ENCODE assay signal across 8 cellular contexts in the genomic region with DNA sequence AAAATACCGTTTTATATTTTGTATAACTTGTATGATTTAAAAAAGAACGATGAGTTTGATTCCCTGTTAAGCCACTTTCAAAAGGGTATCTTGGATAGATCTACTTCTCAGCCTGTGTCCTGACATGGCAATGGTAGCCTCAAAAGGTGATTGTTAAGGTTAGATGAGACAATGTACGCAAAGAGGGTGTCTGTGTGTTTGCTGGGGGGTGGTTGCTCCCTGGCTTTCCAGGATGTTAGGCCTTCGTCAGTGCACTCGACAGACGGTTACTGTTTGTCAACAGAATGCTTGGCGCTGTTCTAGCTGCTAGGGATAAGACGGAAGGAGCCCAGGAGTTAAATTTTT.
A peak's percentile ranks its signal among the peaks of the same experiment; 100 is the strongest.
DNase-seq lines count a peak whose midpoint lies in the region; ATAC-seq, FAIRE-seq and TF ChIP-seq lines count a peak whose summit lies in the region.

No MANE protein-coding gene starts in this region.

- H3K36me3 Mint-ChIP-seq in activated T-cell treated with anti-CD3 and anti-CD28 coated beads, Interleukin-2, amount 50 U/mL, for 24 hours (ENCODE audit: low read depth): no peaks in the 10 kb centered on the region
- H3K36me3 Mint-ChIP-seq in stimulated activated effector memory CD8-positive, alpha-beta T cell treated with anti-CD3 and anti-CD28 coated beads, Interleukin-12 subunit alpha, Interleukin-12 subunit beta, amount 100 ng/mL, for 72 hours: peaks cover 6% of the 10 kb centered on the region

- FAIRE-seq in GM12892 (lab: Jason Lieb, UNC): no peak

- H3K4me1 Mint-ChIP-seq in activated T-cell treated with anti-CD3 and anti-CD28 coated beads, Interleukin-2, amount 50 U/mL, for 24 hours (ENCODE audit: low read depth): peaks cover 12% of the 10 kb centered on the region
- peaks cover 9% of the 10 kb centered on the region for H3K4me1 Mint-ChIP-seq in stimulated activated effector memory CD8-positive, alpha-beta T cell treated with anti-CD3 and anti-CD28 coated beads, Interleukin-12 subunit alpha, Interleukin-12 subunit beta, amount 100 ng/mL, for 72 hours

- H3K4me3 ChIP-seq in Jurkat, Clone E6-1 (ENCODE audit: low read length): peak overlapping the region; percentile 58
- H3K4me3 ChIP-seq in duodenal mucosa (ENCODE audit: low read depth in 1 of 2, low read length in 2 of 2) (peak overlapping the region; percentile 55 to 69), vagina (peak overlapping the region in 1 of 2 donors; percentile 37)

- peaks cover 3 to 4% of the 10 kb centered on the region in 2 donors for H3K4me1 ChIP-seq in duodenal mucosa (ENCODE audit: control insufficient read depth in 1 of 2, insufficient read depth in 2 of 2, low read length in 2 of 2)
- peaks cover 22% of the 10 kb centered on the region for H3K4me1 ChIP-seq in vagina

- no peaks in the 10 kb centered on the region for H3K36me3 ChIP-seq in duodenal mucosa (ENCODE audit: control insufficient read depth in 1 of 2, insufficient read depth in 2 of 2, low read length in 2 of 2)
- peaks cover 0 to 8% of the 10 kb centered on the region in 2 donors for H3K36me3 ChIP-seq in vagina

- H3K27ac Mint-ChIP-seq in activated T-cell treated with anti-CD3 and anti-CD28 coated beads, Interleukin-2, amount 50 U/mL, for 24 hours: peak overlapping the region; percentile 71
- peak overlapping the region; percentile 55 for H3K27ac Mint-ChIP-seq in stimulated activated effector memory CD8-positive, alpha-beta T cell treated with anti-CD3 and anti-CD28 coated beads, Interleukin-12 subunit alpha, Interleukin-12 subunit beta, amount 100 ng/mL, for 72 hours

- H3K4me3 Mint-ChIP-seq in activated T-cell treated with anti-CD3 and anti-CD28 coated beads, Interleukin-2, amount 50 U/mL, for 24 hours: peak overlapping the region; percentile 72
- H3K4me3 Mint-ChIP-seq in stimulated activated effector memory CD8-positive, alpha-beta T cell treated with anti-CD3 and anti-CD28 coated beads, Interleukin-12 subunit alpha, Interleukin-12 subunit beta, amount 100 ng/mL, for 72 hours: peak overlapping the region; percentile 72

- no peaks in the 10 kb centered on the region for H3K9me3 Mint-ChIP-seq in activated T-cell treated with anti-CD3 and anti-CD28 coated beads, Interleukin-2, amount 50 U/mL, for 24 hours
- H3K9me3 Mint-ChIP-seq in stimulated activated effector memory CD8-positive, alpha-beta T cell treated with anti-CD3 and anti-CD28 coated beads, Interleukin-12 subunit alpha, Interleukin-12 subunit beta, amount 100 ng/mL, for 72 hours: no peaks in the 10 kb centered on the region

- TF ChIP-seq POLR2A in GM12892 (IDR thresholded peaks at IDR 0.05; ENCODE audit: low read depth, low read length): no peak
- TF ChIP-seq POLR2A in vagina (IDR thresholded peaks at IDR 0.05): no peak

- H3K9me3 ChIP-seq in duodenal mucosa (ENCODE audit: control insufficient read depth in 1 of 2, low read length in 2 of 2): no peaks in the 10 kb centered on the region
- H3K9me3 ChIP-seq in vagina: no peaks in the 10 kb centered on the region

- H3K27ac ChIP-seq in duodenal mucosa (ENCODE audit: low read depth, low read length) (no peak overlapping the region), vagina (no peak overlapping the region)

- no peak for TF ChIP-seq CTCF in vagina (IDR thresholded peaks at IDR 0.05)

- H3K9ac ChIP-seq in duodenal mucosa (ENCODE audit: low read depth in 1 of 2, low read length in 2 of 2): no peak overlapping the region

- no peaks in the 10 kb centered on the region for H3K27me3 Mint-ChIP-seq in activated T-cell treated with anti-CD3 and anti-CD28 coated beads, Interleukin-2, amount 50 U/mL, for 24 hours

- H3K27me3 ChIP-seq in duodenal mucosa (ENCODE audit: control insufficient read depth in 1 of 2, insufficient read depth in 2 of 2, low read length in 2 of 2): no peaks in the 10 kb centered on the region
- no peaks in the 10 kb centered on the region for H3K27me3 ChIP-seq in vagina

- no peak for ATAC-seq in stimulated activated effector memory CD8-positive, alpha-beta T cell treated with anti-CD3 and anti-CD28 coated beads, Interleukin-12 subunit alpha, Interleukin-12 subunit beta, amount 100 ng/mL, for 72 hours

- intact Hi-C loops in vagina (cut with DNase I): no loop called here

- DNase-seq in activated T-cell treated with anti-CD3 and anti-CD28 coated beads, Interleukin-2, amount 50 U/mL, for 24 hours: peak; percentile 41
- no peak for DNase-seq in activated T-cell treated with anti-CD3 and anti-CD28 coated beads, Interleukin-2, amount 50 U/mL, for 48 hours
- DNase-seq in Jurkat, Clone E6-1 (ENCODE audit: low read depth, low spot score): no peak
- DNase-seq in stimulated activated effector memory CD8-positive, alpha-beta T cell treated with anti-CD3 and anti-CD28 coated beads, Interleukin-12 subunit alpha, Interleukin-12 subunit beta, amount 100 ng/mL, for 72 hours (ENCODE audit: low spot score in 2 of 2): no peak
- no peak for DNase-seq in GM12892 (ENCODE audit: insufficient read length)
- DNase-seq in vagina (ENCODE audit: extremely low spot score in 2 of 2): no peak
- DNase-seq in GM19240 (ENCODE audit: insufficient read length, low spot score): no peak
